9 cellular contexts compared by ENCODE assay signal in the genomic region with DNA sequence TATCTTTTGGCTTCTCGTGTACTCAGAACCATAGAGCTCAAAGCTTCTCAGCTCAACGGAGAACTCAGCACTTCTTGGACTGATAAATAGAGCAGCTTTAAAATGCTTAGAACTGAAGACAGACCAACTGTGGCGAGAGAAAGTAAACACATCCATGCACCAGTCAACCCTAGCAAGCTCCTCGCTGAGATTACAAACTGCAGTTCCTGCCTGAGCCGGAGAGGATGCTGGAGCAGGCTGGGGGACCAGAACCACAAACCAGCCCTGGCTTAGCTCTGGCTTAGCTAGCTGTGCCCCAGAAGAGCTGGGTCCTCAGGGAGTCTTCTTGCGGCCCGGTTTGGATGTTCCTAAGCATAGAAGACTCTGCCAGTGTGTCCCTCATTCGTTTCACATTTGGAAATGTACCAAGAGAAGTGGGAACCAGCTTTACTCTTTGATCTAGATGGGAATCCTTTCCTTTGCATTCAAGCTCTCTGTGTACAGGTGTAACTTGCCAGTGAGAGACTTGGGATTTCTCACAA. TPM values are rescaled to one million over a fixed set of nuclear protein-coding genes. Genes with fewer than 3 reads are reported as not detected.
DNase-seq lines count a peak whose midpoint lies in the region; ATAC-seq and TF ChIP-seq lines count a peak whose summit lies in the region.
"Had no signal": no experiment of that assay in that cellular context is flagged by ENCODE, and none has a peak within 500 bp of the region (broad histone marks: within the 10 kb centered on the region; RNA-seq: fewer than 3 reads in every experiment).

No MANE protein-coding gene starts in this region.

- TF ChIP-seq CTCF in epithelial cell of esophagus (IDR thresholded peaks at IDR 0.05; ENCODE audit: insufficient read depth, low read depth, low read length, missing control alignments) (peak; percentile 43), omental fat pad (IDR thresholded peaks at IDR 0.05) (no peak)

- no peaks in the 10 kb centered on the region for H3K9me3 Mint-ChIP-seq in activated T-cell treated with anti-CD3 and anti-CD28 coated beads, Interleukin-2, amount 50 U/mL, for 4 hours
- H3K9me3 Mint-ChIP-seq: CD4-positive, alpha-beta memory T cell had no signal

- no peak overlapping the region for H3K4me3 ChIP-seq in epithelial cell of esophagus (ENCODE audit: low read length)

- peak; percentile 65 to 75 for ATAC-seq in activated T-cell treated with anti-CD3 and anti-CD28 coated beads, Interleukin-2, amount 50 U/mL, for 4 hours
- peak; percentile 76 for ATAC-seq in stimulated activated naive CD8-positive, alpha-beta T cell treated with anti-CD3 and anti-CD28 coated beads, Interleukin-15, Interleukin-2, amounts not matched to agents 100 U/mL and 50 U/mL, for 24 hours
- ATAC-seq in omental fat pad (ENCODE audit: low FRiP score) (no peak), GM19023 (IDR thresholded peaks at IDR 0.05; ENCODE audit: unreplicated experiment) (no peak)

- no peaks in the 10 kb centered on the region for H3K36me3 Mint-ChIP-seq in activated T-cell treated with anti-CD3 and anti-CD28 coated beads, Interleukin-2, amount 50 U/mL, for 4 hours (ENCODE audit: insufficient read depth)

- H3K4me1 Mint-ChIP-seq in activated T-cell treated with anti-CD3 and anti-CD28 coated beads, Interleukin-2, amount 50 U/mL, for 4 hours (ENCODE audit: low read depth) = peaks cover 18% of the 10 kb centered on the region

- H3K27me3 Mint-ChIP-seq in activated T-cell treated with anti-CD3 and anti-CD28 coated beads, Interleukin-2, amount 50 U/mL, for 4 hours (ENCODE audit: low read depth) = peaks cover 50% of the 10 kb centered on the region

- DNase-seq in activated T-cell treated with anti-CD3 and anti-CD28 coated beads, Interleukin-2, amount 50 U/mL, for 4 hours = no peak
- no peak for DNase-seq in activated T-cell treated with anti-CD3 and anti-CD28 coated beads for 4 hours
- peak; percentile 9 for DNase-seq in RKO (ENCODE audit: low spot score)
- peak; percentile 34 for DNase-seq in epithelial cell of esophagus (ENCODE audit: low read depth)
- DNase-seq in stimulated activated naive CD8-positive, alpha-beta T cell treated with anti-CD3 and anti-CD28 coated beads, Interleukin-15, Interleukin-2, amounts not matched to agents 100 U/mL and 50 U/mL, for 24 hours = peak; percentile 26
- DNase-seq in NCI-H2107 treated with DMSO at 0.1 percent for 48 hours (lab: John Stamatoyannopoulos, UW; ENCODE audit: unreplicated experiment) = no peak
- DNase-seq in omental fat pad (ENCODE audit: low spot score) = no peak

- no peak overlapping the region for H3K4me3 Mint-ChIP-seq in activated T-cell treated with anti-CD3 and anti-CD28 coated beads, Interleukin-2, amount 50 U/mL, for 4 hours

RNA-seq across cellular contexts. Expression of a gene that starts 5.6 kb away (rescaled TPM):
- 1 to 10 TPM in 1 of 3 donors, under 1 TPM in 2; 0.73 to 1.1 (median 0.98) TPM for total RNA-seq in activated T-cell treated with anti-CD3 and anti-CD28 coated beads, Interleukin-2, amount 50 U/mL, for 4 hours
- 1 to 10 TPM; 2.8 to 9.4 (median 5.8) TPM for total RNA-seq in omental fat pad

Comparison
In these comparisons a context has a peak if more than half of its experiments do, and no peak if none do; other contexts are left out.
1. ATAC-seq: peak in activated T-cell treated with anti-CD3 and anti-CD28 coated beads, Interleukin-2, amount 50 U/mL, for 4 hours (2 of 2) and stimulated activated naive CD8-positive, alpha-beta T cell treated with anti-CD3 and anti-CD28 coated beads, Interleukin-15, Interleukin-2, amounts not matched to agents 100 U/mL and 50 U/mL, for 24 hours (single experiment); none in omental fat pad (single experiment) and GM19023 (single experiment).
2. DNase-seq: peak in RKO (single experiment), epithelial cell of esophagus (single experiment) and stimulated activated naive CD8-positive, alpha-beta T cell treated with anti-CD3 and anti-CD28 coated beads, Interleukin-15, Interleukin-2, amounts not matched to agents 100 U/mL and 50 U/mL, for 24 hours (single experiment); none in activated T-cell treated with anti-CD3 and anti-CD28 coated beads, Interleukin-2, amount 50 U/mL, for 4 hours (single experiment), activated T-cell treated with anti-CD3 and anti-CD28 coated beads for 4 hours (single experiment), NCI-H2107 treated with DMSO at 0.1 percent for 48 hours (single experiment) and omental fat pad (single experiment).